ENCODE assay signal across 19 cellular contexts in genomic region chr7:37193775-37194135, GRCh38.
DNase-seq lines count a peak whose midpoint lies in the region; ATAC-seq, FAIRE-seq and TF ChIP-seq lines count a peak whose summit lies in the region.
"Had no signal": no experiment of that assay in that cellular context is flagged by ENCODE, and none has a peak within 500 bp of the region (broad histone marks: within the 10 kb centered on the region; RNA-seq: fewer than 3 reads in every experiment).

No MANE protein-coding gene starts in this region.

- WGBS in K562 (ENCODE audit: insufficient coverage, low coverage, missing lambda C conversion rate) = 0% methylated on average over 2 of the region's 2 CpGs
- 55 to 75% (median 57%) methylated on average over 2 of the region's 2 CpGs for WGBS in heart left ventricle, 4 donors

- no peaks in the 10 kb centered on the region for H3K79me2 ChIP-seq in K562 (ENCODE audit: control insufficient read depth, insufficient read depth, low read length)

- intact Hi-C loops in K562 (cut with micrococcal nuclease) (no loop called here), heart left ventricle (cut with DNase I) (loop anchor here in 2 of 10 donors (10.0 kb wide), 1 partner anchor 519 kb away; no protein-coding TSS in a partner anchor)

- in situ Hi-C loops in K562 (cut with MboI) = no loop called here

- TF ChIP-seq EP300 in K562 (IDR thresholded peaks at IDR 0.05; ENCODE audit: low read length) = no peak

- H2AFZ ChIP-seq in K562 (ENCODE audit: low read depth, low read length) = no peak overlapping the region

- no peak overlapping the region for H3K9ac ChIP-seq in K562 (ENCODE audit: insufficient read depth in 1 of 2, low read depth in 2 of 2, low read length in 2 of 2)
- H3K9ac ChIP-seq: KMS-11 had no signal

- TF ChIP-seq POLR2A in K562 (conservative IDR thresholded peaks at IDR 0.05) (no peak), heart left ventricle (IDR thresholded peaks at IDR 0.05) (no peak)

- POLR2A ChIA-PET in K562 (lab: Yijun Ruan, JAX) = no interaction called here

- H3K9me3 ChIP-seq in T-helper 17 cell (ENCODE audit: control insufficient read depth, low read length, poor library complexity, severe bottlenecking) (no peaks in the 10 kb centered on the region), K562 (replicated peaks; ENCODE audit: control insufficient read depth, insufficient read depth, low read depth, low read length) (no peaks in the 10 kb centered on the region), heart left ventricle (no peaks in the 10 kb centered on the region)

- H3K36me3 ChIP-seq in K562 (ENCODE audit: control insufficient read depth, insufficient read depth, low read length) = no peaks in the 10 kb centered on the region
- H3K36me3 ChIP-seq in heart left ventricle = peaks cover 0 to 32% (median 0%) of the 10 kb centered on the region in 9 donors

- H3K27ac ChIP-seq in K562 (ENCODE audit: extremely low read depth, low read depth, low read length) (no peak overlapping the region), heart left ventricle (peak overlapping the region in 7 of 12 donors; percentile 50 to 72 (median 63))
- H3K27ac ChIP-seq: C4-2B, KMS-11 had no signal

- BruUV-seq in K562 (replicated peaks; lab: Mats Ljungman, UMichigan) = no TSS peak

- peaks cover 5% of the 10 kb centered on the region for H3K9me3 Mint-ChIP-seq in progenitor cell of endocrine pancreas (ENCODE audit: low read depth)
- H3K9me3 Mint-ChIP-seq in activated T-cell treated with anti-CD3 and anti-CD28 coated beads, Interleukin-2, amount 50 U/mL, for 4 hours = no peaks in the 10 kb centered on the region

- H4K20me1 ChIP-seq in K562 (replicated peaks; ENCODE audit: control insufficient read depth, insufficient read depth, low read length) = 0 out of 2 replicates have a peak, but pooled peaks cover 5% of the 10 kb centered on the region

- H3K4me3 Mint-ChIP-seq in T-helper 17 cell = no peak overlapping the region
- H3K4me3 Mint-ChIP-seq in progenitor cell of endocrine pancreas (ENCODE audit: low read depth) = no peak overlapping the region
- H3K4me3 Mint-ChIP-seq in activated T-cell treated with anti-CD3 and anti-CD28 coated beads, Interleukin-2, amount 50 U/mL, for 4 hours = no peak overlapping the region

- H3K27ac Mint-ChIP-seq in T-helper 17 cell (peak overlapping the region; percentile 78), progenitor cell of endocrine pancreas (peak overlapping the region; percentile 47)

- H3K36me3 Mint-ChIP-seq in T-helper 17 cell (ENCODE audit: low read depth) (peaks cover 6% of the 10 kb centered on the region), progenitor cell of endocrine pancreas (ENCODE audit: insufficient read depth) (peaks cover 15% of the 10 kb centered on the region)
- peaks cover 46% of the 10 kb centered on the region for H3K36me3 Mint-ChIP-seq in activated T-cell treated with anti-CD3 and anti-CD28 coated beads, Interleukin-2, amount 50 U/mL, for 4 hours (ENCODE audit: insufficient read depth)

- peaks cover 6 to 16% of the 10 kb centered on the region in 2 experiments for H3K27me3 ChIP-seq in K562 (ENCODE audit: control insufficient read depth in 2 of 2, insufficient read depth in 2 of 2, low read length in 2 of 2)
- H3K27me3 ChIP-seq in heart left ventricle = no peaks in the 10 kb centered on the region

- TF ChIP-seq CTCF in K562 (IDR thresholded peaks at IDR 0.05 in 2 of 3, conservative IDR thresholded peaks at IDR 0.05 in 1 of 3; ENCODE audit: insufficient read depth in 2 of 3, low read depth in 1 of 3, low read length in 3 of 3) (no peak), heart left ventricle (IDR thresholded peaks at IDR 0.05) (no peak), progenitor cell of endocrine pancreas (IDR thresholded peaks at IDR 0.05; ENCODE audit: unreplicated experiment) (no peak)

- no peak for FAIRE-seq in K562 (lab: Jason Lieb, UNC)
- FAIRE-seq: GM12878 had no signal

- CTCF ChIA-PET in K562 (lab: Yijun Ruan, JAX; ENCODE audit: low intra/inter-chr PET ratio) = no interaction called here

- H3K9me1 ChIP-seq in K562 (ENCODE audit: control insufficient read depth, insufficient read depth, low read length) = no peaks in the 10 kb centered on the region

- TF ChIP-seq RAD21 in K562 (CRISPR knock-in tag; conservative IDR thresholded peaks at IDR 0.05 in 1 of 2, IDR thresholded peaks at IDR 0.05 in 1 of 2) = no peak

- no peak for DNase-seq in T-helper 17 cell
- DNase-seq in K562 (ENCODE audit: extremely low read depth in 1 of 4, low spot score in 3 of 4) = no peak
- DNase-seq in heart left ventricle = no peak
- DNase-seq in progenitor cell of endocrine pancreas (ENCODE audit: low spot score, unreplicated experiment) = no peak
- DNase-seq in DMS79 treated with DMSO at 0.1 percent for 48 hours (lab: John Stamatoyannopoulos, UW) = no peak
- DNase-seq in activated T-cell treated with anti-CD3 and anti-CD28 coated beads, Interleukin-2, amount 50 U/mL, for 4 hours = no peak
- DNase-seq in activated CD4-positive, alpha-beta T cell treated with anti-CD3 and anti-CD28 coated beads, Interleukin-2, amount 50 U/mL, for 48 hours = no peak
- DNase-seq: GDM1; HCEC 1CT; NCI-H1092; NCI-H146; NCI-H226; NCI-H526 treated with DMSO at 0.1 percent for 48 hours; NK-92 treated with Interleukin-12 subunit alpha and Interleukin-12 subunit beta, amount 100 ng/mL, for 24 hours; SIG-M5 had no signal

- no peak overlapping the region for H3K4me2 ChIP-seq in K562 (ENCODE audit: insufficient read depth, low read length)
- H3K4me2 ChIP-seq: KMS-11 had no signal

- H3K4me3 ChIP-seq in K562 (no peak overlapping the region), heart left ventricle (peak overlapping the region in 5 of 12 donors; percentile 23 to 45 (median 40))
- H3K4me3 ChIP-seq: GM12878 had no signal

- no peak for ATAC-seq in T-helper 17 cell
- ATAC-seq in K562 = no peak
- ATAC-seq in heart left ventricle = peak; percentile 30 to 70 (median 55)
- ATAC-seq in activated T-cell treated with anti-CD3 and anti-CD28 coated beads, Interleukin-2, amount 50 U/mL, for 4 hours = no peak
- no peak for ATAC-seq in GM21529 (IDR thresholded peaks at IDR 0.05; ENCODE audit: unreplicated experiment)
- ATAC-seq: GM12878 had no signal

- H3K4me1 ChIP-seq in K562 (replicated peaks in 1 of 2; ENCODE audit: control insufficient read depth in 2 of 2, insufficient read depth in 2 of 2, low read length in 2 of 2) (no peaks in the 10 kb centered on the region; a peak in 1 of 5 replicates), heart left ventricle (peaks cover 0 to 56% (median 26%) of the 10 kb centered on the region in 12 donors)

- no peaks in the 10 kb centered on the region for H3K27me3 Mint-ChIP-seq in T-helper 17 cell
- no peaks in the 10 kb centered on the region for H3K27me3 Mint-ChIP-seq in progenitor cell of endocrine pancreas
- H3K27me3 Mint-ChIP-seq in activated T-cell treated with anti-CD3 and anti-CD28 coated beads, Interleukin-2, amount 50 U/mL, for 4 hours (ENCODE audit: low read depth) = no peaks in the 10 kb centered on the region

- H3K4me1 Mint-ChIP-seq in T-helper 17 cell (peaks cover 20% of the 10 kb centered on the region), progenitor cell of endocrine pancreas (ENCODE audit: low read depth) (peaks cover 18% of the 10 kb centered on the region)
- H3K4me1 Mint-ChIP-seq in activated T-cell treated with anti-CD3 and anti-CD28 coated beads, Interleukin-2, amount 50 U/mL, for 4 hours (ENCODE audit: low read depth) = peaks cover 6% of the 10 kb centered on the region

TF ChIP-seq in K562, 482 proteins besides CTCF, POLR2A, EP300 and RAD21:
- peak; percentile 11; the same call in 1 of the 2 replicates for TF ChIP-seq FOSL1 (tag; conservative IDR thresholded peaks at IDR 0.05)
- TF ChIP-seq ZNF584 (CRISPR knock-in tag; IDR thresholded peaks at IDR 0.05; ENCODE audit: low read depth) = no peak
TF ChIP-seq in K562: peak in this region for 1.

Comparison
In these comparisons a context has a peak if more than half of its experiments do, and no peak if none do; other contexts are left out.
1. ATAC-seq: peak in heart left ventricle (4 of 4); none in T-helper 17 cell (single experiment), K562 (single experiment), activated T-cell treated with anti-CD3 and anti-CD28 coated beads, Interleukin-2, amount 50 U/mL, for 4 hours (0 of 2) and GM21529 (single experiment).